Comparison of ENCODE assay signal across 26 cellular contexts in genomic region chr5:161077895-161078566, GRCh38.
"Had no signal": no experiment of that assay in that cellular context is flagged by ENCODE, and none has a peak within 500 bp of the region (broad histone marks: within the 10 kb centered on the region; RNA-seq: fewer than 3 reads in every experiment).

No MANE protein-coding gene starts in this region.

- DNase-seq: activated CD4-positive, alpha-beta memory T cell treated with anti-CD3 and anti-CD28 coated beads for 36 hours; activated CD4-positive, alpha-beta T cell treated with anti-CD3 and anti-CD28 coated beads for 36 hours; activated CD4-positive, alpha-beta T cell treated with anti-CD3 and anti-CD28 coated beads, Interleukin-2, amount 10 ng/mL, durations not matched to agents 24 days and 14 days; activated CD4-positive, CD25-positive, alpha-beta regulatory T cell; activated CD4-positive, CD25-positive, alpha-beta regulatory T cell treated with anti-CD3 and anti-CD28 coated beads, Interleukin-2, amount 50 U/mL, for 72 hours; activated CD8-positive, alpha-beta memory T cell treated with anti-CD3 and anti-CD28 coated beads, Interleukin-2, amount 10 ng/mL, durations not matched to agents 7 days and 5 days; activated CD8-positive, alpha-beta memory T cell treated with anti-CD3 and anti-CD28 coated beads, Interleukin-2, amount 50 U/mL, for 4 hours; activated CD8-positive, alpha-beta T cell treated with anti-CD3 and anti-CD28 coated beads, Interleukin-2, amount 10 ng/mL, durations not matched to agents 7 days and 5 days; activated gamma-delta T cell; activated naive CD4-positive, alpha-beta T cell; activated naive CD4-positive, alpha-beta T cell treated with anti-CD3 and anti-CD28 coated beads, Interleukin-2, amount 10 ng/mL, durations not matched to agents 7 days and 5 days; activated naive CD8-positive, alpha-beta T cell treated with anti-CD3 and anti-CD28 coated beads, Interleukin-2, amount 10 ng/mL, durations not matched to agents 7 days and 5 days; activated T-cell treated with anti-CD3 and anti-CD28 coated beads, Interleukin-2, amount 50 U/mL, for 1 hour; activated T-cell treated with anti-CD3 and anti-CD28 coated beads, Interleukin-2, amount 50 U/mL, for 48 hours; central memory CD4-positive, alpha-beta T cell; cerebellar nuclear complex; colonic mucosa; effector memory CD4-positive, alpha-beta T cell; endodermal cell; head of caudate nucleus; T-helper 2 cell had no signal

- ATAC-seq: activated CD4-positive, alpha-beta T cell treated with anti-CD3 and anti-CD28 coated beads for 36 hours; activated CD8-positive, alpha-beta memory T cell treated with anti-CD3 and anti-CD28 coated beads, Interleukin-2, amount 10 ng/mL, durations not matched to agents 7 days and 5 days; activated CD8-positive, alpha-beta T cell treated with anti-CD3 and anti-CD28 coated beads, Interleukin-2, amount 10 ng/mL, durations not matched to agents 7 days and 5 days; activated naive CD4-positive, alpha-beta T cell treated with anti-CD3 and anti-CD28 coated beads, Interleukin-2, amount 50 U/mL, for 72 hours; esophagus mucosa had no signal

- FAIRE-seq: frontal cortex had no signal

- H3K36me3 Mint-ChIP-seq: activated CD4-positive, alpha-beta memory T cell treated with anti-CD3 and anti-CD28 coated beads for 36 hours; activated CD8-positive, alpha-beta memory T cell treated with anti-CD3 and anti-CD28 coated beads, Interleukin-2, amount 10 ng/mL, durations not matched to agents 7 days and 5 days; activated naive CD4-positive, alpha-beta T cell treated with anti-CD3 and anti-CD28 coated beads, Interleukin-2, amount 10 ng/mL, durations not matched to agents 7 days and 5 days; activated naive CD4-positive, alpha-beta T cell treated with anti-CD3 and anti-CD28 coated beads, Interleukin-2, amount 50 U/mL, for 72 hours; activated naive CD8-positive, alpha-beta T cell treated with anti-CD3 and anti-CD28 coated beads, Interleukin-2, amount 10 ng/mL, durations not matched to agents 7 days and 5 days; brain had no signal

- H3K27ac Mint-ChIP-seq: activated CD4-positive, alpha-beta memory T cell treated with anti-CD3 and anti-CD28 coated beads for 36 hours; activated CD4-positive, alpha-beta T cell treated with anti-CD3 and anti-CD28 coated beads for 36 hours; activated CD4-positive, alpha-beta T cell treated with anti-CD3 and anti-CD28 coated beads, Interleukin-2, amount 10 ng/mL, durations not matched to agents 24 days and 14 days; activated CD8-positive, alpha-beta memory T cell treated with anti-CD3 and anti-CD28 coated beads, Interleukin-2, amount 10 ng/mL, durations not matched to agents 7 days and 5 days; activated CD8-positive, alpha-beta T cell treated with anti-CD3 and anti-CD28 coated beads, Interleukin-2, amount 10 ng/mL, durations not matched to agents 7 days and 5 days; activated naive CD4-positive, alpha-beta T cell treated with anti-CD3 and anti-CD28 coated beads, Interleukin-2, amount 10 ng/mL, durations not matched to agents 7 days and 5 days; activated naive CD8-positive, alpha-beta T cell treated with anti-CD3 and anti-CD28 coated beads, Interleukin-2, amount 10 ng/mL, durations not matched to agents 7 days and 5 days; activated T-helper 1 cell treated with anti-CD3 and anti-CD28 coated beads, Interleukin-12 subunit alpha, Interleukin-12 subunit beta, Interleukin-2, Interleukin-4 antibody, amounts not matched to agents 30 ng/mL and 10 ng/mL and 1 ng/mL, durations not matched to agents 14 hours and 24 hours and 36 hours; brain; endodermal cell had no signal

- H3K4me1 Mint-ChIP-seq: activated CD4-positive, alpha-beta T cell treated with anti-CD3 and anti-CD28 coated beads for 36 hours; activated CD4-positive, alpha-beta T cell treated with anti-CD3 and anti-CD28 coated beads, Interleukin-2, amount 10 ng/mL, durations not matched to agents 24 days and 14 days; activated CD8-positive, alpha-beta memory T cell treated with anti-CD3 and anti-CD28 coated beads, Interleukin-2, amount 10 ng/mL, durations not matched to agents 7 days and 5 days; activated naive CD4-positive, alpha-beta T cell treated with anti-CD3 and anti-CD28 coated beads, Interleukin-2, amount 10 ng/mL, durations not matched to agents 7 days and 5 days; activated naive CD8-positive, alpha-beta T cell treated with anti-CD3 and anti-CD28 coated beads, Interleukin-2, amount 10 ng/mL, durations not matched to agents 7 days and 5 days; brain; endodermal cell had no signal

- H3K4me3 Mint-ChIP-seq: activated CD4-positive, alpha-beta memory T cell treated with anti-CD3 and anti-CD28 coated beads for 36 hours; activated CD4-positive, alpha-beta T cell treated with anti-CD3 and anti-CD28 coated beads for 36 hours; activated CD4-positive, alpha-beta T cell treated with anti-CD3 and anti-CD28 coated beads, Interleukin-2, amount 10 ng/mL, durations not matched to agents 24 days and 14 days; activated CD8-positive, alpha-beta memory T cell treated with anti-CD3 and anti-CD28 coated beads, Interleukin-2, amount 10 ng/mL, durations not matched to agents 7 days and 5 days; activated CD8-positive, alpha-beta T cell treated with anti-CD3 and anti-CD28 coated beads, Interleukin-2, amount 10 ng/mL, durations not matched to agents 7 days and 5 days; activated naive CD4-positive, alpha-beta T cell treated with anti-CD3 and anti-CD28 coated beads, Interleukin-2, amount 10 ng/mL, durations not matched to agents 7 days and 5 days; activated naive CD8-positive, alpha-beta T cell treated with anti-CD3 and anti-CD28 coated beads, Interleukin-2, amount 10 ng/mL, durations not matched to agents 7 days and 5 days; activated T-helper 1 cell treated with anti-CD3 and anti-CD28 coated beads, Interleukin-12 subunit alpha, Interleukin-12 subunit beta, Interleukin-2, Interleukin-4 antibody, amounts not matched to agents 30 ng/mL and 10 ng/mL and 1 ng/mL, durations not matched to agents 14 hours and 24 hours and 36 hours; brain; endodermal cell had no signal

- H3K9me3 Mint-ChIP-seq: activated CD4-positive, alpha-beta T cell treated with anti-CD3 and anti-CD28 coated beads, Interleukin-2, amount 10 ng/mL, durations not matched to agents 24 days and 14 days; activated naive CD8-positive, alpha-beta T cell treated with anti-CD3 and anti-CD28 coated beads, Interleukin-2, amount 10 ng/mL, durations not matched to agents 7 days and 5 days; activated T-helper 1 cell treated with anti-CD3 and anti-CD28 coated beads, Interleukin-12 subunit alpha, Interleukin-12 subunit beta, Interleukin-2, Interleukin-4 antibody, amounts not matched to agents 30 ng/mL and 10 ng/mL and 1 ng/mL, durations not matched to agents 14 hours and 24 hours and 36 hours had no signal

- H3K27me3 Mint-ChIP-seq: activated CD4-positive, alpha-beta memory T cell treated with anti-CD3 and anti-CD28 coated beads for 36 hours; activated CD4-positive, alpha-beta T cell treated with anti-CD3 and anti-CD28 coated beads for 36 hours; activated CD4-positive, alpha-beta T cell treated with anti-CD3 and anti-CD28 coated beads, Interleukin-2, amount 10 ng/mL, durations not matched to agents 24 days and 14 days; activated CD8-positive, alpha-beta memory T cell treated with anti-CD3 and anti-CD28 coated beads, Interleukin-2, amount 10 ng/mL, durations not matched to agents 7 days and 5 days; activated naive CD4-positive, alpha-beta T cell treated with anti-CD3 and anti-CD28 coated beads, Interleukin-2, amount 10 ng/mL, durations not matched to agents 7 days and 5 days; activated naive CD8-positive, alpha-beta T cell treated with anti-CD3 and anti-CD28 coated beads, Interleukin-2, amount 10 ng/mL, durations not matched to agents 7 days and 5 days had no signal
